ENCODE assay signal across 1 cellular context in the genomic region with DNA sequence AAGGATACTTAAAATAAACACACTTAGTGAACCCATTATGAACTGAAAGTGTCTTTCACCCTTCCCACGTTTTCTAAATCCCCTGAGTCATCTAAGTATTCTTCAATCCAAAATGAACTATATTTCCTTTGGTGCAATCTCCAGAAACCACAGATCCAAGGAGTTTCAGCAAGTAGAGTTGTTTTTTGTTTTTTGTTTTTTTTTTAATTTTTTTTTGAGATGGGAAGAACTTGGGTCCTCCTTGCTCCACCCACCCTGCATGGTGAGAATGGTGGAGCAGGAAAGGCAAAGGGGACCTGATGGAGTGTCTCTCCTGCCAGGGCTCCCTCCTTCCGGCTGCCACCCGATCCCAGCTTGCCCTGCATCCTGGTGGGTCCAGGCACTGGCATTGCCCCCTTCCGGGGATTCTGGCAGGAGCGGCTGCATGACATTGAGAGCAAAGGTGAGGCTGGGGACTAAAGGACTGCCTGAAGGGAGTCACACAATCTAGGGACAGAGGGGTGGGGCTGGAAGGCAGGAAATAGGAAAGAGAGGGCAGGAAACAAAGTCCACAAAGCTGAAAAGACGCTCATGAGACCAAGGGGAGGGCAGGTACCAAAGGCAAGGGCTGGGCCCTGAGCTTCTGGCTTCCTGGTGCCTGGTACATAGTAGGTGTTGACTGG.
A peak's percentile ranks its signal among the peaks of the same experiment; 100 is the strongest.
TF ChIP-seq lines count a peak whose summit lies in the region.

No MANE protein-coding gene starts in this region.

TF ChIP-seq in K562, 482 proteins besides CTCF, POLR2A, EP300 and RAD21 (continues in another document):
- TF ChIP-seq CHD2 (IDR thresholded peaks at IDR 0.05; ENCODE audit: low read depth, low read length) (no peak), HSF4 (CRISPR knock-in tag; IDR thresholded peaks at IDR 0.05; ENCODE audit: borderline replicate concordance) (no peak), ZNF311 (CRISPR knock-in tag; IDR thresholded peaks at IDR 0.05) (no peak), ZNF561 (CRISPR knock-in tag; conservative IDR thresholded peaks at IDR 0.05) (no peak), BMI1 (IDR thresholded peaks at IDR 0.05; ENCODE audit: low read length) (no peak), ZFP36 (IDR thresholded peaks at IDR 0.05; ENCODE audit: low read depth, low read length, partially characterized antibody) (no peak), THRAP3 (IDR thresholded peaks at IDR 0.05; ENCODE audit: borderline replicate concordance) (0 out of 2 replicates have a peak, but pooled peaks have one; percentile 27), MCM2 (IDR thresholded peaks at IDR 0.05; ENCODE audit: low read depth) (no peak), ZBTB7A (IDR thresholded peaks at IDR 0.05; ENCODE audit: borderline replicate concordance, control insufficient read depth, low read depth, low read length) (no peak), HDGF (IDR thresholded peaks at IDR 0.05) (0 out of 2 replicates have a peak, but pooled peaks have one; percentile 63), ZNF717 (CRISPR knock-in tag; IDR thresholded peaks at IDR 0.05) (no peak), SLC30A9 (CRISPR knock-in tag; IDR thresholded peaks at IDR 0.05) (no peak), SMAD1 (IDR thresholded peaks at IDR 0.05; ENCODE audit: low read depth, low read length, partially characterized antibody) (no peak), ZNF3 (CRISPR knock-in tag; IDR thresholded peaks at IDR 0.05) (no peak), RBFOX2 (IDR thresholded peaks at IDR 0.05; ENCODE audit: low read depth, low read length) (no peak), PTTG1 (tag; IDR thresholded peaks at IDR 0.05; ENCODE audit: low read depth) (no peak), ZNF175 (CRISPR knock-in tag; IDR thresholded peaks at IDR 0.05; ENCODE audit: low read depth) (no peak), NCOR1 (IDR thresholded peaks at IDR 0.05) (no peak), KAT7 (CRISPR knock-in tag; IDR thresholded peaks at IDR 0.05; ENCODE audit: borderline replicate concordance) (0 out of 2 replicates have a peak, but pooled peaks have one; percentile 24), NFATC3 (IDR thresholded peaks at IDR 0.05) (peak; percentile 54; the same call in 1 of the 2 replicates), SREBF2 (CRISPR knock-in tag; IDR thresholded peaks at IDR 0.05) (peak; percentile 41; the same call in 1 of the 2 replicates), BRD9 (IDR thresholded peaks at IDR 0.05; ENCODE audit: low read depth, partially characterized antibody) (no peak), ZNF165 (CRISPR knock-in tag; IDR thresholded peaks at IDR 0.05; ENCODE audit: borderline replicate concordance) (no peak), ZNF79 (CRISPR knock-in tag; IDR thresholded peaks at IDR 0.05; ENCODE audit: low read depth) (no peak), ETS2 (tag; IDR thresholded peaks at IDR 0.05; ENCODE audit: borderline replicate concordance, poor library complexity, severe bottlenecking) (no peak), ETV6 (IDR thresholded peaks at IDR 0.05; ENCODE audit: borderline replicate concordance in 1 of 2, low read depth in 2 of 2, low read length in 1 of 2) (no peak), ETV6 (CRISPR knock-in tag; IDR thresholded peaks at IDR 0.05; ENCODE audit: borderline replicate concordance) (no peak), SMARCA4 (IDR thresholded peaks at IDR 0.05) (peak; percentile 37; the same call in 1 of the 2 replicates)
- TF ChIP-seq, protein P1, sequence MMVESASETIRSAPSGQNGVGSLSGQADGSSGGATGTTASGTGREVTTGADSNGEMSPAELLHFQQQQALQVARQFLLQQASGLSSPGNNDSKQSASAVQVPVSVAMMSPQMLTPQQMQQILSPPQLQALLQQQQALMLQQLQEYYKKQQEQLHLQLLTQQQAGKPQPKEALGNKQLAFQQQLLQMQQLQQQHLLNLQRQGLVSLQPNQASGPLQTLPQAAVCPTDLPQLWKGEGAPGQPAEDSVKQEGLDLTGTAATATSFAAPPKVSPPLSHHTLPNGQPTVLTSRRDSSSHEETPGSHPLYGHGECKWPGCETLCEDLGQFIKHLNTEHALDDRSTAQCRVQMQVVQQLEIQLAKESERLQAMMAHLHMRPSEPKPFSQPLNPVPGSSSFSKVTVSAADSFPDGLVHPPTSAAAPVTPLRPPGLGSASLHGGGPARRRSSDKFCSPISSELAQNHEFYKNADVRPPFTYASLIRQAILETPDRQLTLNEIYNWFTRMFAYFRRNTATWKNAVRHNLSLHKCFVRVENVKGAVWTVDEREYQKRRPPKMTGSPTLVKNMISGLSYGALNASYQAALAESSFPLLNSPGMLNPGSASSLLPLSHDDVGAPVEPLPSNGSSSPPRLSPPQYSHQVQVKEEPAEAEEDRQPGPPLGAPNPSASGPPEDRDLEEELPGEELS (CRISPR knock-in tag; IDR thresholded peaks at IDR 0.05; ENCODE audit: borderline replicate concordance): no peak
- TF ChIP-seq, protein P2, sequence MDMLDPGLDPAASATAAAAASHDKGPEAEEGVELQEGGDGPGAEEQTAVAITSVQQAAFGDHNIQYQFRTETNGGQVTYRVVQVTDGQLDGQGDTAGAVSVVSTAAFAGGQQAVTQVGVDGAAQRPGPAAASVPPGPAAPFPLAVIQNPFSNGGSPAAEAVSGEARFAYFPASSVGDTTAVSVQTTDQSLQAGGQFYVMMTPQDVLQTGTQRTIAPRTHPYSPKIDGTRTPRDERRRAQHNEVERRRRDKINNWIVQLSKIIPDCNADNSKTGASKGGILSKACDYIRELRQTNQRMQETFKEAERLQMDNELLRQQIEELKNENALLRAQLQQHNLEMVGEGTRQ (CRISPR knock-in tag; IDR thresholded peaks at IDR 0.05): no peak
- TF ChIP-seq, protein P3, sequence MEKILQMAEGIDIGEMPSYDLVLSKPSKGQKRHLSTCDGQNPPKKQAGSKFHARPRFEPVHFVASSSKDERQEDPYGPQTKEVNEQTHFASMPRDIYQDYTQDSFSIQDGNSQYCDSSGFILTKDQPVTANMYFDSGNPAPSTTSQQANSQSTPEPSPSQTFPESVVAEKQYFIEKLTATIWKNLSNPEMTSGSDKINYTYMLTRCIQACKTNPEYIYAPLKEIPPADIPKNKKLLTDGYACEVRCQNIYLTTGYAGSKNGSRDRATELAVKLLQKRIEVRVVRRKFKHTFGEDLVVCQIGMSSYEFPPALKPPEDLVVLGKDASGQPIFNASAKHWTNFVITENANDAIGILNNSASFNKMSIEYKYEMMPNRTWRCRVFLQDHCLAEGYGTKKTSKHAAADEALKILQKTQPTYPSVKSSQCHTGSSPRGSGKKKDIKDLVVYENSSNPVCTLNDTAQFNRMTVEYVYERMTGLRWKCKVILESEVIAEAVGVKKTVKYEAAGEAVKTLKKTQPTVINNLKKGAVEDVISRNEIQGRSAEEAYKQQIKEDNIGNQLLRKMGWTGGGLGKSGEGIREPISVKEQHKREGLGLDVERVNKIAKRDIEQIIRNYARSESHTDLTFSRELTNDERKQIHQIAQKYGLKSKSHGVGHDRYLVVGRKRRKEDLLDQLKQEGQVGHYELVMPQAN (IDR thresholded peaks at IDR 0.05; ENCODE audit: borderline replicate concordance): peak; percentile 50; the same call in 1 of the 2 replicates
- TF ChIP-seq, protein P4, sequence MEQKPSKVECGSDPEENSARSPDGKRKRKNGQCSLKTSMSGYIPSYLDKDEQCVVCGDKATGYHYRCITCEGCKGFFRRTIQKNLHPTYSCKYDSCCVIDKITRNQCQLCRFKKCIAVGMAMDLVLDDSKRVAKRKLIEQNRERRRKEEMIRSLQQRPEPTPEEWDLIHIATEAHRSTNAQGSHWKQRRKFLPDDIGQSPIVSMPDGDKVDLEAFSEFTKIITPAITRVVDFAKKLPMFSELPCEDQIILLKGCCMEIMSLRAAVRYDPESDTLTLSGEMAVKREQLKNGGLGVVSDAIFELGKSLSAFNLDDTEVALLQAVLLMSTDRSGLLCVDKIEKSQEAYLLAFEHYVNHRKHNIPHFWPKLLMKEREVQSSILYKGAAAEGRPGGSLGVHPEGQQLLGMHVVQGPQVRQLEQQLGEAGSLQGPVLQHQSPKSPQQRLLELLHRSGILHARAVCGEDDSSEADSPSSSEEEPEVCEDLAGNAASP (IDR thresholded peaks at IDR 0.05): no peak
- TF ChIP-seq, protein P5, sequence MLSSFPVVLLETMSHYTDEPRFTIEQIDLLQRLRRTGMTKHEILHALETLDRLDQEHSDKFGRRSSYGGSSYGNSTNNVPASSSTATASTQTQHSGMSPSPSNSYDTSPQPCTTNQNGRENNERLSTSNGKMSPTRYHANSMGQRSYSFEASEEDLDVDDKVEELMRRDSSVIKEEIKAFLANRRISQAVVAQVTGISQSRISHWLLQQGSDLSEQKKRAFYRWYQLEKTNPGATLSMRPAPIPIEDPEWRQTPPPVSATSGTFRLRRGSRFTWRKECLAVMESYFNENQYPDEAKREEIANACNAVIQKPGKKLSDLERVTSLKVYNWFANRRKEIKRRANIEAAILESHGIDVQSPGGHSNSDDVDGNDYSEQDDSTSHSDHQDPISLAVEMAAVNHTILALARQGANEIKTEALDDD (IDR thresholded peaks at IDR 0.05): no peak
- TF ChIP-seq, protein P6, sequence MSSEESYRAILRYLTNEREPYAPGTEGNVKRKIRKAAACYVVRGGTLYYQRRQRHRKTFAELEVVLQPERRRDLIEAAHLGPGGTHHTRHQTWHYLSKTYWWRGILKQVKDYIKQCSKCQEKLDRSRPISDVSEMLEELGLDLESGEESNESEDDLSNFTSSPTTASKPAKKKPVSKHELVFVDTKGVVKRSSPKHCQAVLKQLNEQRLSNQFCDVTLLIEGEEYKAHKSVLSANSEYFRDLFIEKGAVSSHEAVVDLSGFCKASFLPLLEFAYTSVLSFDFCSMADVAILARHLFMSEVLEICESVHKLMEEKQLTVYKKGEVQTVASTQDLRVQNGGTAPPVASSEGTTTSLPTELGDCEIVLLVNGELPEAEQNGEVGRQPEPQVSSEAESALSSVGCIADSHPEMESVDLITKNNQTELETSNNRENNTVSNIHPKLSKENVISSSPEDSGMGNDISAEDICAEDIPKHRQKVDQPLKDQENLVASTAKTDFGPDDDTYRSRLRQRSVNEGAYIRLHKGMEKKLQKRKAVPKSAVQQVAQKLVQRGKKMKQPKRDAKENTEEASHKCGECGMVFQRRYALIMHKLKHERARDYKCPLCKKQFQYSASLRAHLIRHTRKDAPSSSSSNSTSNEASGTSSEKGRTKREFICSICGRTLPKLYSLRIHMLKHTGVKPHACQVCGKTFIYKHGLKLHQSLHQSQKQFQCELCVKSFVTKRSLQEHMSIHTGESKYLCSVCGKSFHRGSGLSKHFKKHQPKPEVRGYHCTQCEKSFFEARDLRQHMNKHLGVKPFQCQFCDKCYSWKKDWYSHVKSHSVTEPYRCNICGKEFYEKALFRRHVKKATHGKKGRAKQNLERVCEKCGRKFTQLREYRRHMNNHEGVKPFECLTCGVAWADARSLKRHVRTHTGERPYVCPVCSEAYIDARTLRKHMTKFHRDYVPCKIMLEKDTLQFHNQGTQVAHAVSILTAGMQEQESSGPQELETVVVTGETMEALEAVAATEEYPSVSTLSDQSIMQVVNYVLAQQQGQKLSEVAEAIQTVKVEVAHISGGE (CRISPR knock-in tag; IDR thresholded peaks at IDR 0.05): no peak
- TF ChIP-seq, protein P7, sequence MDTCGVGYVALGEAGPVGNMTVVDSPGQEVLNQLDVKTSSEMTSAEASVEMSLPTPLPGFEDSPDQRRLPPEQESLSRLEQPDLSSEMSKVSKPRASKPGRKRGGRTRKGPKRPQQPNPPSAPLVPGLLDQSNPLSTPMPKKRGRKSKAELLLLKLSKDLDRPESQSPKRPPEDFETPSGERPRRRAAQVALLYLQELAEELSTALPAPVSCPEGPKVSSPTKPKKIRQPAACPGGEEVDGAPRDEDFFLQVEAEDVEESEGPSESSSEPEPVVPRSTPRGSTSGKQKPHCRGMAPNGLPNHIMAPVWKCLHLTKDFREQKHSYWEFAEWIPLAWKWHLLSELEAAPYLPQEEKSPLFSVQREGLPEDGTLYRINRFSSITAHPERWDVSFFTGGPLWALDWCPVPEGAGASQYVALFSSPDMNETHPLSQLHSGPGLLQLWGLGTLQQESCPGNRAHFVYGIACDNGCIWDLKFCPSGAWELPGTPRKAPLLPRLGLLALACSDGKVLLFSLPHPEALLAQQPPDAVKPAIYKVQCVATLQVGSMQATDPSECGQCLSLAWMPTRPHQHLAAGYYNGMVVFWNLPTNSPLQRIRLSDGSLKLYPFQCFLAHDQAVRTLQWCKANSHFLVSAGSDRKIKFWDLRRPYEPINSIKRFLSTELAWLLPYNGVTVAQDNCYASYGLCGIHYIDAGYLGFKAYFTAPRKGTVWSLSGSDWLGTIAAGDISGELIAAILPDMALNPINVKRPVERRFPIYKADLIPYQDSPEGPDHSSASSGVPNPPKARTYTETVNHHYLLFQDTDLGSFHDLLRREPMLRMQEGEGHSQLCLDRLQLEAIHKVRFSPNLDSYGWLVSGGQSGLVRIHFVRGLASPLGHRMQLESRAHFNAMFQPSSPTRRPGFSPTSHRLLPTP (IDR thresholded peaks at IDR 0.05; ENCODE audit: borderline replicate concordance, extremely low read depth, insufficient read length): no peak
